24 cellular contexts compared by ENCODE assay signal in genomic region chr13:49388256-49388655, GRCh38. TPM values are rescaled to one million over a fixed set of nuclear protein-coding genes. Genes with fewer than 3 reads are reported as not detected.
A peak's percentile ranks its signal among the peaks of the same experiment; 100 is the strongest.
DNase-seq lines count a peak whose midpoint lies in the region; ATAC-seq and TF ChIP-seq lines count a peak whose summit lies in the region.
"Had no signal": no experiment of that assay in that cellular context is flagged by ENCODE, and none has a peak within 500 bp of the region (broad histone marks: within the 10 kb centered on the region; RNA-seq: fewer than 3 reads in every experiment).

No MANE protein-coding gene starts in this region.

- TF ChIP-seq RAD21 in IMR-90 (IDR thresholded peaks at IDR 0.05; ENCODE audit: low read length): no peak

- dilution Hi-C loops in IMR-90 (cut with HindIII; ENCODE audit: low sequenced_read_pairs, unreplicated experiment): no loop called here

- H3K18ac ChIP-seq in IMR-90 (ENCODE audit: low read depth, low read length): no peak overlapping the region; the same call in 1 of the 2 replicates

- H4K91ac ChIP-seq in IMR-90 (ENCODE audit: insufficient read depth, low read depth, low read length): no peak overlapping the region

- no CpG with 5 or more reads among the region's 4 CpGs for WGBS in IMR-90 (ENCODE audit: extremely low coverage in 2 of 2, insufficient read length in 1 of 2), 2 experiments
- 41 to 48% methylated on average over 4 of the region's 4 CpGs for WGBS in thyroid gland, 2 donors

- H3K27ac ChIP-seq in IMR-90 (ENCODE audit: insufficient read depth, low read length): no peak overlapping the region
- peak overlapping the region; percentile 5; the same call in 1 of the 2 replicates for H3K27ac ChIP-seq in VCaP
- no peak overlapping the region for H3K27ac ChIP-seq in thyroid gland
- H3K27ac ChIP-seq: A549; BLaER1 treated with 17β-estradiol and CSF1 and Interleukin-3, amounts not matched to agents 10 nM and 100 nM had no signal

- peak; percentile 24; the same call in 1 of the 2 replicates for ATAC-seq in IMR-90 (ENCODE audit: low read depth)
- ATAC-seq: A549, GM23338 had no signal

- H2BK20ac ChIP-seq in IMR-90 (ENCODE audit: low read depth, low read length): no peak overlapping the region

- H2BK15ac ChIP-seq in IMR-90 (ENCODE audit: low read depth, low read length): no peak overlapping the region

- H3K36me3 ChIP-seq in IMR-90 (ENCODE audit: control insufficient read depth, insufficient read depth, low read length) (no peaks in the 10 kb centered on the region), thyroid gland (no peaks in the 10 kb centered on the region)
- H3K36me3 ChIP-seq: BE2C had no signal

- no peak overlapping the region for H3K23ac ChIP-seq in IMR-90 (ENCODE audit: low read depth, low read length)

- H4K5ac ChIP-seq in IMR-90 (ENCODE audit: low read depth, low read length): no peak overlapping the region

- POLR2A ChIA-PET in IMR-90 (lab: Charles Lee; ENCODE audit: unreplicated experiment): no interaction called here

- H3K4me3 ChIP-seq in IMR-90 (ENCODE audit: insufficient read depth, low read depth, low read length) (no peak overlapping the region), thyroid gland (replicated peaks in 1 of 3) (no peak overlapping the region)
- H3K4me3 ChIP-seq: A549; BLaER1 treated with 17β-estradiol and CSF1 and Interleukin-3, amounts not matched to agents 10 nM and 100 nM; GM23338 had no signal

- no peak overlapping the region for H2AFZ ChIP-seq in IMR-90 (replicated peaks; ENCODE audit: low read length, poor library complexity)
- H2AFZ ChIP-seq: GM23338 had no signal

- no peak overlapping the region for H3K9ac ChIP-seq in IMR-90 (ENCODE audit: low read depth, low read length)
- H3K9ac ChIP-seq: BLaER1 treated with 17β-estradiol and CSF1 and Interleukin-3, amounts not matched to agents 10 nM and 100 nM had no signal

- no peaks in the 10 kb centered on the region for H3K27me3 ChIP-seq in IMR-90 (ENCODE audit: control insufficient read depth, insufficient read depth, low read length)
- H3K27me3 ChIP-seq in thyroid gland: no peaks in the 10 kb centered on the region
- H3K27me3 ChIP-seq: BE2C; BLaER1 treated with 17β-estradiol and CSF1 and Interleukin-3, amounts not matched to agents 10 nM and 100 nM had no signal

- no peak overlapping the region for H3K56ac ChIP-seq in IMR-90 (ENCODE audit: extremely low read depth, insufficient read depth, low read length)

- no peak overlapping the region for H2AK9ac ChIP-seq in IMR-90 (replicated peaks; ENCODE audit: low read depth, low read length, poor library complexity)

- H3K27ac Mint-ChIP-seq in progenitor cell of endocrine pancreas: peak overlapping the region; percentile 46
- H3K27ac Mint-ChIP-seq: CD14-positive monocyte; CD4-positive, alpha-beta T cell; CD8-positive, alpha-beta memory T cell; GM23338 had no signal

- peaks cover 2 to 6% of the 10 kb centered on the region in 2 experiments; a peak in 2 of 4 replicates for H3K79me1 ChIP-seq in IMR-90 (ENCODE audit: low read depth in 1 of 2, low read length in 2 of 2)

- TF ChIP-seq CTCF in IMR-90 (conservative IDR thresholded peaks at IDR 0.05; ENCODE audit: low read depth, low read length): no peak
- no peak for TF ChIP-seq CTCF in VCaP (conservative IDR thresholded peaks at IDR 0.05)
- TF ChIP-seq CTCF in progenitor cell of endocrine pancreas (IDR thresholded peaks at IDR 0.05; ENCODE audit: unreplicated experiment): no peak
- no peak for TF ChIP-seq CTCF in thyroid gland (IDR thresholded peaks at IDR 0.05)

- peaks cover 1% of the 10 kb centered on the region for H3K36me3 Mint-ChIP-seq in progenitor cell of endocrine pancreas (ENCODE audit: insufficient read depth)

- no TSS peak for BruUV-seq in IMR-90 (replicated peaks; lab: Mats Ljungman, UMichigan)

- H4K8ac ChIP-seq in IMR-90 (ENCODE audit: low read depth in 2 of 2, low read length in 2 of 2): no peak overlapping the region

- intact Hi-C loops in IMR-90 (cut with micrococcal nuclease): no loop called here
- intact Hi-C loops in thyroid gland (cut with DNase I): no loop called here

- peaks cover 4% of the 10 kb centered on the region for H3K9me3 Mint-ChIP-seq in progenitor cell of endocrine pancreas (ENCODE audit: low read depth)
- H3K9me3 Mint-ChIP-seq: CD4-positive, alpha-beta T cell; GM23338 had no signal

- H3K14ac ChIP-seq in IMR-90 (replicated peaks; ENCODE audit: low read depth, low read length): no peak overlapping the region

- no peak overlapping the region for H3K4me3 Mint-ChIP-seq in progenitor cell of endocrine pancreas (ENCODE audit: low read depth)
- H3K4me3 Mint-ChIP-seq: CD14-positive monocyte; CD4-positive, alpha-beta T cell; CD8-positive, alpha-beta memory T cell; GM23338 had no signal

- no peaks in the 10 kb centered on the region for H3K9me1 ChIP-seq in IMR-90 (ENCODE audit: insufficient read depth, low read length)

- no peaks in the 10 kb centered on the region for H3K27me3 Mint-ChIP-seq in progenitor cell of endocrine pancreas

- H3K4me1 Mint-ChIP-seq in progenitor cell of endocrine pancreas (ENCODE audit: low read depth): peaks cover 6% of the 10 kb centered on the region
- H3K4me1 Mint-ChIP-seq: CD14-positive monocyte; CD8-positive, alpha-beta memory T cell had no signal

- TF ChIP-seq POLR2A in IMR-90 (IDR thresholded peaks at IDR 0.05; ENCODE audit: low read depth, low read length) (no peak), thyroid gland (IDR thresholded peaks at IDR 0.05) (no peak)

- H3K4me1 ChIP-seq in IMR-90 (ENCODE audit: control insufficient read depth, insufficient read depth, low read length) (peaks cover 3% of the 10 kb centered on the region; the same call in 1 of the 2 replicates), thyroid gland (no peaks in the 10 kb centered on the region)
- H3K4me1 ChIP-seq: A549; BE2C; BLaER1 treated with 17β-estradiol and CSF1 and Interleukin-3, amounts not matched to agents 10 nM and 100 nM had no signal

- in situ Hi-C loops in IMR-90 (cut with MboI; ENCODE audit: low sequenced_read_pairs): no loop called here

- peak; percentile 23 for DNase-seq in EL
- DNase-seq in IMR-90: peak; percentile 22
- no peak for DNase-seq in progenitor cell of endocrine pancreas (ENCODE audit: low spot score, unreplicated experiment)
- DNase-seq in thyroid gland: no peak
- DNase-seq in GOT3 (lab: John Stamatoyannopoulos, UW): no peak
- DNase-seq in HT-29 (ENCODE audit: low spot score): no peak
- no peak for DNase-seq in SIG-M5 (lab: John Stamatoyannopoulos, UW)
- DNase-seq: 8988T; ACHN; AML-193; BE2C; CD4-positive, alpha-beta T cell; CD8-positive, alpha-beta memory T cell; DMS 273 treated with DMSO at 0.1 percent for 48 hours; DMS53; DMS79 treated with DMSO at 0.1 percent for 48 hours; GF-D8; H7; HCEC 1CT had no signal

- no peaks in the 10 kb centered on the region for H4K20me1 ChIP-seq in IMR-90 (ENCODE audit: insufficient read depth, low read length)
- H4K20me1 ChIP-seq: BLaER1 treated with 17β-estradiol and CSF1 and Interleukin-3, amounts not matched to agents 10 nM and 100 nM had no signal

- CTCF ChIA-PET in IMR-90 (lab: Yijun Ruan, JAX): no interaction called here

- H3K4ac ChIP-seq in IMR-90 (ENCODE audit: low read depth, low read length): no peak overlapping the region

- no peak overlapping the region for H2AK5ac ChIP-seq in IMR-90 (ENCODE audit: low read depth, low read length)

- no peak overlapping the region for H2BK5ac ChIP-seq in IMR-90 (ENCODE audit: low read depth, low read length, poor library complexity, severe bottlenecking)

- H3K4me2 ChIP-seq in IMR-90 (ENCODE audit: low read depth, low read length): peak overlapping the region; percentile 54; the same call in 1 of the 2 replicates
- H3K4me2 ChIP-seq: A549; BLaER1 treated with 17β-estradiol and CSF1 and Interleukin-3, amounts not matched to agents 10 nM and 100 nM; GM23338 had no signal

- H3K9me3 ChIP-seq in IMR-90 (ENCODE audit: control insufficient read depth, insufficient read depth, low read length) (peaks cover 2% of the 10 kb centered on the region; the same call in 1 of the 2 replicates), thyroid gland (no peaks in the 10 kb centered on the region)
- H3K9me3 ChIP-seq: A549, BE2C had no signal

- no peak overlapping the region for H2BK120ac ChIP-seq in IMR-90 (ENCODE audit: low read depth, low read length)

TF ChIP-seq in IMR-90, 13 proteins besides CTCF, POLR2A, EP300 and RAD21:
- TF ChIP-seq BHLHE40 (IDR thresholded peaks at IDR 0.05; ENCODE audit: low read depth, low read length): no peak
- no peak for TF ChIP-seq NFE2L2 (IDR thresholded peaks at IDR 0.05; ENCODE audit: low read depth, low read length)
- no peak for TF ChIP-seq SMC3 (IDR thresholded peaks at IDR 0.05; ENCODE audit: low read depth, low read length)
- no peak for TF ChIP-seq MAFK (IDR thresholded peaks at IDR 0.05; ENCODE audit: low read depth, low read length)
- no peak for TF ChIP-seq ELK1 (IDR thresholded peaks at IDR 0.05; ENCODE audit: borderline replicate concordance, low read depth, low read length)
- TF ChIP-seq FOS (IDR thresholded peaks at IDR 0.05; ENCODE audit: low read depth, low read length): no peak

RNA-seq across cellular contexts. Expression of gene CAB39L, which starts 55.6 kb away (rescaled TPM):
- total RNA-seq in IMR-90 (2012; rRNA removed) (16.7 and 21.9 TPM in 2 replicates), progenitor cell of endocrine pancreas (8.8 and 10.5 TPM in 2 replicates), thyroid gland (10 to 100 TPM; 23.3 to 41.0 (median 31.0) TPM)
- 6.6 and 8.5 TPM in 2 replicates for polyA plus RNA-seq in IMR-90 (2012; rRNA removed)
- polyA plus RNA-seq in IMR-90 (2012; cell fraction: cytosol; rRNA removed): 2.4 and 3.2 TPM in 2 replicates
- polyA plus RNA-seq in IMR-90 (2012; cell fraction: nucleus; rRNA removed; ENCODE audit: low replicate concordance): 2.4 and 6.0 TPM in 2 replicates
- 5.2 and 5.5 TPM in 2 replicates for total RNA-seq in HT-29 (2014; rRNA removed; shearing (Covaris generic))

RNA-seq across cellular contexts. Expression of gene SETDB2, which starts 55.8 kb away (rescaled TPM):
- 5.7 and 8.6 TPM in 2 replicates for total RNA-seq in IMR-90 (2012; rRNA removed)
- 2.9 and 4.3 TPM in 2 replicates for polyA plus RNA-seq in IMR-90 (2012; rRNA removed)
- 0.33 and 0.35 TPM in 2 replicates for polyA plus RNA-seq in IMR-90 (2012; cell fraction: cytosol; rRNA removed)
- polyA plus RNA-seq in IMR-90 (2012; cell fraction: nucleus; rRNA removed; ENCODE audit: low replicate concordance): 1.1 and 6.2 TPM in 2 replicates
- 11.5 and 12.1 TPM in 2 replicates for total RNA-seq in progenitor cell of endocrine pancreas
- 10 to 100 TPM; 17.9 to 27.4 (median 22.1) TPM for total RNA-seq in thyroid gland
- 2.5 and 2.7 TPM in 2 replicates for total RNA-seq in HT-29 (2014; rRNA removed; shearing (Covaris generic))

Comparison
In these comparisons a context has a peak if more than half of its experiments do, and no peak if none do; other contexts are left out.
1. DNase-seq: peak in EL (single experiment) and IMR-90 (single experiment); none in progenitor cell of endocrine pancreas (single experiment), thyroid gland (0 of 2), GOT3 (single experiment), HT-29 (single experiment) and SIG-M5 (single experiment).